23 cellular contexts compared by ENCODE assay signal in the genomic region with DNA sequence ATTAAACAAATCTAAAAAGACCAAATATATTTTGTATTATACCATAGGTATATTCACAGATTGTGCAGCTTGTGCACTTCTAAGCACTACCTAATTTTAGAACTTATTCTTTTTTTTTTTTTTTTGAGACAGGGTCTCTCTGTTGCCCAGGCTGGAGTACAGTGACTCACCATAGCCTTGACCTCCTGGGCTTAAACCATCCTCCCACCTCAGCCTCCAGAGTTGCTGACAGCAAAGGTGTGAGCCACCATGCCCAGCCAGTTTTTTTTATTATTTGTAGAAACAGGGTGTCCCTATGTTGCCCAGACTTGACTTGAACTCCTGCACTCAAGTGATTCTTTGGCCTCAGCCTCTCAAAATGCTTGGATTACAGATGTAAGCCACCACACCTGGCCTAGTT.
"Had no signal": no experiment of that assay in that cellular context is flagged by ENCODE, and none has a peak within 500 bp of the region (broad histone marks: within the 10 kb centered on the region; RNA-seq: fewer than 3 reads in every experiment).

No MANE protein-coding gene starts in this region.

- H2AFZ ChIP-seq: neural progenitor cell had no signal

- H3K4me2 ChIP-seq: neural progenitor cell, smooth muscle cell had no signal

- H3K36me3 ChIP-seq: cardiac muscle cell, lower lobe of right lung, neural progenitor cell, sigmoid colon, stomach, suprapubic skin, tibial nerve, vagina had no signal

- H3K4me1 Mint-ChIP-seq: naive thymus-derived CD8-positive, alpha-beta T cell had no signal

- DNase-seq: activated CD4-positive, alpha-beta memory T cell treated with anti-CD3 and anti-CD28 coated beads, Interleukin-2, amount 10 ng/mL, durations not matched to agents 7 days and 5 days; activated CD4-positive, alpha-beta T cell treated with anti-CD3 and anti-CD28 coated beads, Interleukin-2, amount 10 ng/mL, durations not matched to agents 24 days and 14 days; activated effector memory CD4-positive, alpha-beta T cell treated with Interleukin-2 at 50 U/mL for 16 hours; activated naive CD4-positive, alpha-beta T cell treated with anti-CD3 and anti-CD28 coated beads, Interleukin-2, amount 10 ng/mL, durations not matched to agents 7 days and 5 days; activated naive CD8-positive, alpha-beta T cell treated with anti-CD3 and anti-CD28 coated beads, Interleukin-2, amount 50 U/mL, for 24 hours; activated T-cell treated with anti-CD3 and anti-CD28 coated beads, Interleukin-2, amount 50 U/mL, for 72 hours; body of pancreas; effector CD4-positive, alpha-beta T cell; erythroblast; foreskin melanocyte; lower lobe of right lung; naive thymus-derived CD8-positive, alpha-beta T cell; sigmoid colon; stimulated activated CD4-positive, alpha-beta T cell treated with anti-CD3 and anti-CD28 coated beads, Interleukin-15, amount 100 ng/mL, for 24 hours; stomach had no signal

- ATAC-seq: activated naive CD8-positive, alpha-beta T cell treated with anti-CD3 and anti-CD28 coated beads, Interleukin-2, amount 50 U/mL, for 24 hours; activated T-cell treated with anti-CD3 and anti-CD28 coated beads, Interleukin-2, amount 50 U/mL, for 72 hours; body of pancreas; left lobe of liver; lower lobe of right lung; naive thymus-derived CD8-positive, alpha-beta T cell; stimulated activated memory B cell treated with anti-CD40 and anti-IgM and Interleukin-4, amounts not matched to agents 10 μg/mL and 1 μg/mL and 100 μg/mL, for 72 hours had no signal

- H3K36me3 Mint-ChIP-seq: activated naive CD4-positive, alpha-beta T cell treated with anti-CD3 and anti-CD28 coated beads, Interleukin-2, amount 10 ng/mL, durations not matched to agents 7 days and 5 days; naive thymus-derived CD8-positive, alpha-beta T cell; neural progenitor cell; stimulated activated memory B cell treated with anti-CD40 and anti-IgM and Interleukin-4, amounts not matched to agents 10 μg/mL and 1 μg/mL and 100 μg/mL, for 72 hours had no signal

- H3K27me3 ChIP-seq: body of pancreas, cardiac muscle cell, neural progenitor cell, sigmoid colon, stomach, suprapubic skin, tibial nerve, vagina had no signal

- H3K27ac Mint-ChIP-seq: activated CD4-positive, alpha-beta memory T cell treated with anti-CD3 and anti-CD28 coated beads, Interleukin-2, amount 10 ng/mL, durations not matched to agents 7 days and 5 days; activated CD4-positive, alpha-beta T cell treated with anti-CD3 and anti-CD28 coated beads, Interleukin-2, amount 10 ng/mL, durations not matched to agents 24 days and 14 days; activated naive CD4-positive, alpha-beta T cell treated with anti-CD3 and anti-CD28 coated beads, Interleukin-2, amount 10 ng/mL, durations not matched to agents 7 days and 5 days; activated naive CD8-positive, alpha-beta T cell treated with anti-CD3 and anti-CD28 coated beads, Interleukin-2, amount 50 U/mL, for 24 hours; activated T-cell treated with anti-CD3 and anti-CD28 coated beads, Interleukin-2, amount 50 U/mL, for 72 hours; neural progenitor cell; stimulated activated memory B cell treated with anti-CD40 and anti-IgM and Interleukin-4, amounts not matched to agents 10 μg/mL and 1 μg/mL and 100 μg/mL, for 72 hours had no signal

- H3K27me3 Mint-ChIP-seq: activated CD4-positive, alpha-beta memory T cell treated with anti-CD3 and anti-CD28 coated beads, Interleukin-2, amount 10 ng/mL, durations not matched to agents 7 days and 5 days; naive thymus-derived CD8-positive, alpha-beta T cell; stimulated activated memory B cell treated with anti-CD40 and anti-IgM and Interleukin-4, amounts not matched to agents 10 μg/mL and 1 μg/mL and 100 μg/mL, for 72 hours had no signal

- H3K9me3 Mint-ChIP-seq: activated CD4-positive, alpha-beta memory T cell treated with anti-CD3 and anti-CD28 coated beads, Interleukin-2, amount 10 ng/mL, durations not matched to agents 7 days and 5 days; activated CD4-positive, alpha-beta T cell treated with anti-CD3 and anti-CD28 coated beads, Interleukin-2, amount 10 ng/mL, durations not matched to agents 24 days and 14 days; activated naive CD4-positive, alpha-beta T cell treated with anti-CD3 and anti-CD28 coated beads, Interleukin-2, amount 10 ng/mL, durations not matched to agents 7 days and 5 days; activated naive CD8-positive, alpha-beta T cell treated with anti-CD3 and anti-CD28 coated beads, Interleukin-2, amount 50 U/mL, for 24 hours; activated T-cell treated with anti-CD3 and anti-CD28 coated beads, Interleukin-2, amount 50 U/mL, for 72 hours; naive thymus-derived CD8-positive, alpha-beta T cell; neural progenitor cell; stimulated activated memory B cell treated with anti-CD40 and anti-IgM and Interleukin-4, amounts not matched to agents 10 μg/mL and 1 μg/mL and 100 μg/mL, for 72 hours had no signal

- H3K9me3 ChIP-seq: body of pancreas, lower lobe of right lung, sigmoid colon, stomach, suprapubic skin, tibial nerve, vagina had no signal

- H3K4me3 Mint-ChIP-seq: activated CD4-positive, alpha-beta memory T cell treated with anti-CD3 and anti-CD28 coated beads, Interleukin-2, amount 10 ng/mL, durations not matched to agents 7 days and 5 days; activated CD4-positive, alpha-beta T cell treated with anti-CD3 and anti-CD28 coated beads, Interleukin-2, amount 10 ng/mL, durations not matched to agents 24 days and 14 days; activated naive CD4-positive, alpha-beta T cell treated with anti-CD3 and anti-CD28 coated beads, Interleukin-2, amount 10 ng/mL, durations not matched to agents 7 days and 5 days; activated naive CD8-positive, alpha-beta T cell treated with anti-CD3 and anti-CD28 coated beads, Interleukin-2, amount 50 U/mL, for 24 hours; activated T-cell treated with anti-CD3 and anti-CD28 coated beads, Interleukin-2, amount 50 U/mL, for 72 hours; naive thymus-derived CD8-positive, alpha-beta T cell; neural progenitor cell; stimulated activated memory B cell treated with anti-CD40 and anti-IgM and Interleukin-4, amounts not matched to agents 10 μg/mL and 1 μg/mL and 100 μg/mL, for 72 hours had no signal

- H3K27ac ChIP-seq: body of pancreas, cardiac muscle cell, lower lobe of right lung, neural progenitor cell, sigmoid colon, stomach, suprapubic skin, tibial nerve, vagina had no signal

- H3K4me3 ChIP-seq: body of pancreas, cardiac muscle cell, lower lobe of right lung, neural progenitor cell, sigmoid colon, smooth muscle cell, stomach, suprapubic skin, tibial nerve, vagina had no signal
